Comparison of ENCODE assay signal across 8 cellular contexts in genomic region chr6:83192871-83193746, GRCh38. TPM values are rescaled to one million over a fixed set of nuclear protein-coding genes. Genes with fewer than 3 reads are reported as not detected.
DNase-seq lines count a peak whose midpoint lies in the region; ATAC-seq, FAIRE-seq and TF ChIP-seq lines count a peak whose summit lies in the region.

A gene with protein sequence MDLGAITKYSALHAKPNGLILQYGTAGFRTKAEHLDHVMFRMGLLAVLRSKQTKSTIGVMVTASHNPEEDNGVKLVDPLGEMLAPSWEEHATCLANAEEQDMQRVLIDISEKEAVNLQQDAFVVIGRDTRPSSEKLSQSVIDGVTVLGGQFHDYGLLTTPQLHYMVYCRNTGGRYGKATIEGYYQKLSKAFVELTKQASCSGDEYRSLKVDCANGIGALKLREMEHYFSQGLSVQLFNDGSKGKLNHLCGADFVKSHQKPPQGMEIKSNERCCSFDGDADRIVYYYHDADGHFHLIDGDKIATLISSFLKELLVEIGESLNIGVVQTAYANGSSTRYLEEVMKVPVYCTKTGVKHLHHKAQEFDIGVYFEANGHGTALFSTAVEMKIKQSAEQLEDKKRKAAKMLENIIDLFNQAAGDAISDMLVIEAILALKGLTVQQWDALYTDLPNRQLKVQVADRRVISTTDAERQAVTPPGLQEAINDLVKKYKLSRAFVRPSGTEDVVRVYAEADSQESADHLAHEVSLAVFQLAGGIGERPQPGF (minus strand): TSS chr6:83193265. CDS start chr6:83191012, 2,253 bp downstream.
Gene RWDD2A, plus strand, starts transcription at chr6:83193357. Its CDS starts 1,095 bp downstream, at chr6:83194452.

- peak within 1 kb of the TSS; percentile 59 for H2AFZ ChIP-seq in OCI-LY3 (ENCODE audit: low read depth, low read length)

- no peak for FAIRE-seq in D721Med (lab: Jason Lieb, UNC)

- peak; percentile 97 for ATAC-seq in GM21423 (IDR thresholded peaks at IDR 0.05; ENCODE audit: unreplicated experiment)

- peaks cover 50% of the 10 kb centered on the region for H3K79me2 ChIP-seq in OCI-LY3 (ENCODE audit: low read length)

- H3K27ac ChIP-seq in OCI-LY3 (ENCODE audit: low read length) = peak within 1 kb of the TSS; percentile 47

- peak within 1 kb of the TSS; percentile 96 for H3K4me2 ChIP-seq in OCI-LY3 (ENCODE audit: low read length)

- H3K4me1 ChIP-seq in OCI-LY3 (ENCODE audit: low read length) (peaks cover 13% of the 10 kb centered on the region), mononuclear cell (ENCODE audit: insufficient read depth, low read length) (peaks cover 28% of the 10 kb centered on the region)

- H4K20me1 ChIP-seq in OCI-LY3 (ENCODE audit: insufficient read depth, low read length) = peaks cover 30% of the 10 kb centered on the region

- peaks cover 62% of the 10 kb centered on the region for H3K36me3 ChIP-seq in OCI-LY3 (replicated peaks; ENCODE audit: low read depth, low read length)

- peak within 1 kb of the TSS; percentile 89 for H3K4me3 ChIP-seq in OCI-LY3 (ENCODE audit: low read length)
- peak within 1 kb of the TSS; percentile 62 for H3K4me3 ChIP-seq in mononuclear cell (ENCODE audit: low read length)

- peak within 1 kb of the TSS; percentile 92 for H3K9ac ChIP-seq in OCI-LY3 (ENCODE audit: low read length)

- H3K27me3 ChIP-seq in OCI-LY3 (ENCODE audit: low read depth, low read length) (no peaks in the 10 kb centered on the region), mononuclear cell (ENCODE audit: insufficient read depth, low read length) (no peaks in the 10 kb centered on the region)

- H3K9me3 ChIP-seq in OCI-LY3 (ENCODE audit: insufficient read depth, low read length) (no peaks in the 10 kb centered on the region), mononuclear cell (ENCODE audit: low read depth, low read length) (no peaks in the 10 kb centered on the region)

- DNase-seq in D721Med (ENCODE audit: insufficient read length, low spot score) (peak; percentile 94), HUDEP-2 (lab: John Stamatoyannopoulos, UW; ENCODE audit: unreplicated experiment in 76 of 76) (peak in 74 of 76 experiments; percentile 22 to 93 (median 80)), activated T-cell treated with anti-CD3 and anti-CD28 coated beads for 24 hours (ENCODE audit: low read depth) (peak; percentile 86), epidermal melanocyte (ENCODE audit: insufficient read length, low spot score) (peak; percentile 92)
- DNase-seq in stimulated activated CD8-positive, alpha-beta memory T cell treated with anti-CD3 and anti-CD28 coated beads, Interleukin-2, amount 100 ng/mL, for 48 hours (ENCODE audit: low read depth in 2 of 2) = peak; percentile 82 to 85

- TF ChIP-seq CTCF in D721Med (IDR thresholded peaks at IDR 0.05; ENCODE audit: insufficient read depth, missing control alignments) = no peak
- TF ChIP-seq CTCF in OCI-LY3 (IDR thresholded peaks at IDR 0.05; ENCODE audit: low read depth, low read length) = no peak

RNA-seq across cellular contexts. Expression of the first gene that starts in this region (rescaled TPM):
- 23.9 TPM for total RNA-seq in mononuclear cell

RNA-seq across cellular contexts. Expression of gene RWDD2A, which starts in this region (rescaled TPM):
- total RNA-seq in mononuclear cell = 2.1 TPM

Comparison
In these comparisons a context has a peak if more than half of its experiments do, and no peak if none do; other contexts are left out.
1. Peak in every context shown above with its lines: DNase-seq, ATAC-seq, H3K4me3 ChIP-seq and H3K27ac ChIP-seq.